9 cellular contexts compared by ENCODE assay signal in genomic region chr2:219736196-219736595, GRCh38.
A peak's percentile ranks its signal among the peaks of the same experiment; 100 is the strongest.
DNase-seq lines count a peak whose midpoint lies in the region; ATAC-seq, FAIRE-seq and TF ChIP-seq lines count a peak whose summit lies in the region.
"Had no signal": no experiment of that assay in that cellular context is flagged by ENCODE, and none has a peak within 500 bp of the region (broad histone marks: within the 10 kb centered on the region; RNA-seq: fewer than 3 reads in every experiment).

No MANE protein-coding gene starts in this region.

- no peak for TF ChIP-seq POLR2A in endothelial cell of umbilical vein (IDR thresholded peaks at IDR 0.05; ENCODE audit: low read depth, low read length)

- H3K36me3 ChIP-seq in PC-9 (ENCODE audit: low read depth): no peaks in the 10 kb centered on the region
- no peaks in the 10 kb centered on the region for H3K36me3 ChIP-seq in endothelial cell of umbilical vein (ENCODE audit: control insufficient read depth in 2 of 2, extremely low read depth in 1 of 2, insufficient read depth in 2 of 2, low read length in 2 of 2)

- H3K9me3 ChIP-seq in PC-9 (ENCODE audit: insufficient read depth, low read depth): no peaks in the 10 kb centered on the region
- no peaks in the 10 kb centered on the region for H3K9me3 ChIP-seq in endothelial cell of umbilical vein (replicated peaks; ENCODE audit: control insufficient read depth, insufficient read depth, low read length)

- no peaks in the 10 kb centered on the region for H3K9me1 ChIP-seq in endothelial cell of umbilical vein (replicated peaks; ENCODE audit: control insufficient read depth, extremely low read depth, insufficient read depth, low read length)

- H3K4me2 ChIP-seq in PC-9 (no peak overlapping the region), endothelial cell of umbilical vein (ENCODE audit: insufficient read depth, low read length) (no peak overlapping the region)

- H3K27ac ChIP-seq in PC-9: no peak overlapping the region
- H3K27ac ChIP-seq in endothelial cell of umbilical vein (ENCODE audit: insufficient read depth, low read depth, low read length): no peak overlapping the region

- BruUV-seq in PC-9 (replicated peaks; lab: Mats Ljungman, UMichigan): no TSS peak
- no TSS peak for BruUV-seq in endothelial cell of umbilical vein (replicated peaks; lab: Mats Ljungman, UMichigan)

- intact Hi-C loops in PC-9 (cut with micrococcal nuclease; ENCODE audit: unreplicated experiment): loop anchor here (1.0 to 10.0 kb wide), 3 partner anchors 233 to 929 kb away; no protein-coding TSS in a partner anchor
- intact Hi-C loops in endothelial cell of umbilical vein (cut with micrococcal nuclease): loop anchor here (1.0 kb wide), 1 partner anchor 951 kb away; no protein-coding TSS in a partner anchor

- no peak overlapping the region for H3K4me3 ChIP-seq in LNCaP clone FGC (ENCODE audit: low read depth, low read length)
- no peak overlapping the region for H3K4me3 ChIP-seq in PC-9
- no peak overlapping the region for H3K4me3 ChIP-seq in endothelial cell of umbilical vein (replicated peaks in 1 of 3; ENCODE audit: insufficient read depth in 1 of 3, low read depth in 1 of 3, low read length in 3 of 3)

- H3K9ac ChIP-seq in endothelial cell of umbilical vein (replicated peaks; ENCODE audit: extremely low read depth, insufficient read depth, low read length): no peak overlapping the region

- H3K27me3 ChIP-seq in PC-9 (ENCODE audit: insufficient read depth, low read depth) (no peaks in the 10 kb centered on the region), endothelial cell of umbilical vein (ENCODE audit: control insufficient read depth in 2 of 2, insufficient read depth in 2 of 2, low read length in 2 of 2) (no peaks in the 10 kb centered on the region)

- POLR2A ChIA-PET in PC-9 (lab: Charles Lee; ENCODE audit: unreplicated experiment) (no interaction called here), endothelial cell of umbilical vein (lab: Charles Lee) (no interaction called here)

- peak; percentile 57 for DNase-seq in DMS114 treated with DMSO at 0.1 percent for 48 hours (lab: John Stamatoyannopoulos, UW; ENCODE audit: unreplicated experiment)
- DNase-seq in LNCaP clone FGC (ENCODE audit: low read depth): peak; percentile 26
- peak; percentile 31 to 56 for DNase-seq in PC-9
- peak; percentile 67 for DNase-seq in endothelial cell of umbilical vein (ENCODE audit: low read depth, low spot score)
- peak; percentile 76 for DNase-seq in myocyte (ENCODE audit: low read depth)
- no peak for DNase-seq in UCSD-AML1 (lab: John Stamatoyannopoulos, UW; ENCODE audit: unreplicated experiment)
- DNase-seq in activated CD8-positive, alpha-beta memory T cell treated with anti-CD3 and anti-CD28 coated beads, Interleukin-2, amount 50 U/mL, for 48 hours: no peak
- DNase-seq: naive B cell had no signal

- H4K20me1 ChIP-seq in PC-9 (ENCODE audit: insufficient read depth): no peaks in the 10 kb centered on the region
- no peaks in the 10 kb centered on the region for H4K20me1 ChIP-seq in endothelial cell of umbilical vein (replicated peaks; ENCODE audit: control insufficient read depth, extremely low read depth, insufficient read depth, low read length)

- H3K79me2 ChIP-seq in PC-9 (ENCODE audit: low read depth): no peaks in the 10 kb centered on the region
- H3K79me2 ChIP-seq in endothelial cell of umbilical vein (ENCODE audit: control insufficient read depth, insufficient read depth, low read length): no peaks in the 10 kb centered on the region

- no peak for FAIRE-seq in endothelial cell of umbilical vein (lab: Jason Lieb, UNC)

- H2AFZ ChIP-seq in PC-9: no peak overlapping the region
- no peak overlapping the region for H2AFZ ChIP-seq in endothelial cell of umbilical vein (ENCODE audit: low read depth, low read length)

- CTCF ChIA-PET in PC-9 (lab: Charles Lee): interaction anchor here (0.9 kb wide), 1 partner anchor 763 kb away, joined by 3 read pairs; no protein-coding TSS in a partner anchor
- CTCF ChIA-PET in endothelial cell of umbilical vein (lab: Charles Lee): interaction anchor here (0.8 to 5.6 kb wide), 4 partner anchors 9 to 1837 kb away, joined by 3 to 87 read pairs (median 4); partner anchors contain the start of gene EPHA4

- no peak for ATAC-seq in HG02884 (IDR thresholded peaks at IDR 0.05; ENCODE audit: unreplicated experiment)

- no peaks in the 10 kb centered on the region for H3K4me1 ChIP-seq in PC-9 (replicated peaks; ENCODE audit: insufficient read depth)
- H3K4me1 ChIP-seq in endothelial cell of umbilical vein (ENCODE audit: control insufficient read depth, extremely low read depth, insufficient read depth, low read length): no peaks in the 10 kb centered on the region

- no peaks in the 10 kb centered on the region for H3K9me2 ChIP-seq in PC-9 (ENCODE audit: insufficient read depth)

- no peaks in the 10 kb centered on the region for H3F3A ChIP-seq in PC-9 (ENCODE audit: insufficient read depth, low read depth)

- TF ChIP-seq CTCF in LNCaP clone FGC (IDR thresholded peaks at IDR 0.05; ENCODE audit: control insufficient read depth, extremely low read depth, insufficient read depth) (peak; percentile 58), PC-9 (conservative IDR thresholded peaks at IDR 0.05) (peak; percentile 73), endothelial cell of umbilical vein (IDR thresholded peaks at IDR 0.05; ENCODE audit: extremely low read depth in 1 of 2, insufficient read depth in 1 of 2, low read depth in 1 of 2, low read length in 2 of 2) (peak; percentile 18 to 26)

- dilution Hi-C loops in endothelial cell of umbilical vein (cut with MboI; ENCODE audit: extremely low pct_ligation_motif_present, low sequenced_read_pairs): no loop called here

TF ChIP-seq in endothelial cell of umbilical vein, 7 proteins besides CTCF, POLR2A, EP300 and RAD21:
- no peak for TF ChIP-seq JUN (IDR thresholded peaks at IDR 0.05; ENCODE audit: borderline replicate concordance, insufficient read depth, insufficient read length, low read depth)
- no peak for TF ChIP-seq GATA2 (IDR thresholded peaks at IDR 0.05; ENCODE audit: insufficient read depth, insufficient read length, low read depth, low read length)
- TF ChIP-seq POLR2AphosphoS5 (IDR thresholded peaks at IDR 0.05; ENCODE audit: insufficient read depth, low read depth, low read length): no peak
- TF ChIP-seq MAX (IDR thresholded peaks at IDR 0.05; ENCODE audit: insufficient read depth, insufficient read length): no peak
- TF ChIP-seq MYC (IDR thresholded peaks at IDR 0.05; ENCODE audit: low read depth, low read length): no peak
- no peak for TF ChIP-seq FOS (IDR thresholded peaks at IDR 0.05; ENCODE audit: borderline replicate concordance, insufficient read depth, low read length)
- TF ChIP-seq EZH2 (IDR thresholded peaks at IDR 0.05; ENCODE audit: borderline replicate concordance, low read depth, low read length, severe bottlenecking): no peak

Comparison
In these comparisons a context has a peak if more than half of its experiments do, and no peak if none do; other contexts are left out.
1. DNase-seq: peak in DMS114 treated with DMSO at 0.1 percent for 48 hours (single experiment), LNCaP clone FGC (single experiment), PC-9 (2 of 2), endothelial cell of umbilical vein (single experiment) and myocyte (single experiment); none in UCSD-AML1 (single experiment) and activated CD8-positive, alpha-beta memory T cell treated with anti-CD3 and anti-CD28 coated beads, Interleukin-2, amount 50 U/mL, for 48 hours (single experiment).
2. CTCF ChIP-seq: peak in every context shown above with its lines; median percentile 73 in PC-9; 58 in LNCaP clone FGC; 22 in endothelial cell of umbilical vein.